1 cellular context compared by ENCODE assay signal in the genomic region with DNA sequence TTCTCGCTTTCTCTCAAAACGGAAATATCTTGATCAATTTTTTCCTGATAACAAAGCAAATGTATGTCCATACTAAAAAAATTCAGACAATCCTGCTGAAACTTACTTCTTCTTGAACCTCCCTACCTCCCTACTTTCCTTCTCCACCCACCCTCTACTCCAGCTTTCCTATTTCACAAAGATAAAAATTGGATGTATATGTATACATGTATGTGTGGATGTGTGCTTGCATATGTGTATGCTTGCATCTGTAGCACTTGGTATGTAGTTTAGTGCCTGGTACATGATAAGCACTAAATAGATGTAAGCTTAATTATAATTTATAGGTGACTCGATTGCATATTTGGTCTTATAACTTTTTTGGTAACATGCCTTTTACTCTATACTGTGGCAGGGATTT.
TF ChIP-seq lines count a peak whose summit lies in the region.

No MANE protein-coding gene starts in this region.

TF ChIP-seq in HepG2, 621 proteins besides CTCF, POLR2A, EP300 and RAD21 (continued from another document):
- TF ChIP-seq, protein P1, sequence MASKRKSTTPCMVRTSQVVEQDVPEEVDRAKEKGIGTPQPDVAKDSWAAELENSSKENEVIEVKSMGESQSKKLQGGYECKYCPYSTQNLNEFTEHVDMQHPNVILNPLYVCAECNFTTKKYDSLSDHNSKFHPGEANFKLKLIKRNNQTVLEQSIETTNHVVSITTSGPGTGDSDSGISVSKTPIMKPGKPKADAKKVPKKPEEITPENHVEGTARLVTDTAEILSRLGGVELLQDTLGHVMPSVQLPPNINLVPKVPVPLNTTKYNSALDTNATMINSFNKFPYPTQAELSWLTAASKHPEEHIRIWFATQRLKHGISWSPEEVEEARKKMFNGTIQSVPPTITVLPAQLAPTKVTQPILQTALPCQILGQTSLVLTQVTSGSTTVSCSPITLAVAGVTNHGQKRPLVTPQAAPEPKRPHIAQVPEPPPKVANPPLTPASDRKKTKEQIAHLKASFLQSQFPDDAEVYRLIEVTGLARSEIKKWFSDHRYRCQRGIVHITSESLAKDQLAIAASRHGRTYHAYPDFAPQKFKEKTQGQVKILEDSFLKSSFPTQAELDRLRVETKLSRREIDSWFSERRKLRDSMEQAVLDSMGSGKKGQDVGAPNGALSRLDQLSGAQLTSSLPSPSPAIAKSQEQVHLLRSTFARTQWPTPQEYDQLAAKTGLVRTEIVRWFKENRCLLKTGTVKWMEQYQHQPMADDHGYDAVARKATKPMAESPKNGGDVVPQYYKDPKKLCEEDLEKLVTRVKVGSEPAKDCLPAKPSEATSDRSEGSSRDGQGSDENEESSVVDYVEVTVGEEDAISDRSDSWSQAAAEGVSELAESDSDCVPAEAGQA (IDR thresholded peaks at IDR 0.05; ENCODE audit: low read depth) = no peak
- TF ChIP-seq, protein P1 (CRISPR knock-in tag; IDR thresholded peaks at IDR 0.05; ENCODE audit: borderline replicate concordance) = no peak
- TF ChIP-seq HDAC6 (IDR thresholded peaks at IDR 0.05; ENCODE audit: low read depth, low read length) (no peak), ZNF136 (CRISPR knock-in tag; IDR thresholded peaks at IDR 0.05; ENCODE audit: low read depth) (no peak), RXRB (CRISPR knock-in tag; IDR thresholded peaks at IDR 0.05; ENCODE audit: borderline replicate concordance) (no peak), KDM3A (CRISPR knock-in tag; IDR thresholded peaks at IDR 0.05; ENCODE audit: low read depth) (no peak), NAIF1 (CRISPR knock-in tag; IDR thresholded peaks at IDR 0.05; ENCODE audit: borderline replicate concordance) (no peak)
- TF ChIP-seq, protein P2, sequence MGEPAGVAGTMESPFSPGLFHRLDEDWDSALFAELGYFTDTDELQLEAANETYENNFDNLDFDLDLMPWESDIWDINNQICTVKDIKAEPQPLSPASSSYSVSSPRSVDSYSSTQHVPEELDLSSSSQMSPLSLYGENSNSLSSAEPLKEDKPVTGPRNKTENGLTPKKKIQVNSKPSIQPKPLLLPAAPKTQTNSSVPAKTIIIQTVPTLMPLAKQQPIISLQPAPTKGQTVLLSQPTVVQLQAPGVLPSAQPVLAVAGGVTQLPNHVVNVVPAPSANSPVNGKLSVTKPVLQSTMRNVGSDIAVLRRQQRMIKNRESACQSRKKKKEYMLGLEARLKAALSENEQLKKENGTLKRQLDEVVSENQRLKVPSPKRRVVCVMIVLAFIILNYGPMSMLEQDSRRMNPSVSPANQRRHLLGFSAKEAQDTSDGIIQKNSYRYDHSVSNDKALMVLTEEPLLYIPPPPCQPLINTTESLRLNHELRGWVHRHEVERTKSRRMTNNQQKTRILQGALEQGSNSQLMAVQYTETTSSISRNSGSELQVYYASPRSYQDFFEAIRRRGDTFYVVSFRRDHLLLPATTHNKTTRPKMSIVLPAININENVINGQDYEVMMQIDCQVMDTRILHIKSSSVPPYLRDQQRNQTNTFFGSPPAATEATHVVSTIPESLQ (CRISPR knock-in tag; conservative IDR thresholded peaks at IDR 0.05) = no peak
- TF ChIP-seq, protein P3, sequence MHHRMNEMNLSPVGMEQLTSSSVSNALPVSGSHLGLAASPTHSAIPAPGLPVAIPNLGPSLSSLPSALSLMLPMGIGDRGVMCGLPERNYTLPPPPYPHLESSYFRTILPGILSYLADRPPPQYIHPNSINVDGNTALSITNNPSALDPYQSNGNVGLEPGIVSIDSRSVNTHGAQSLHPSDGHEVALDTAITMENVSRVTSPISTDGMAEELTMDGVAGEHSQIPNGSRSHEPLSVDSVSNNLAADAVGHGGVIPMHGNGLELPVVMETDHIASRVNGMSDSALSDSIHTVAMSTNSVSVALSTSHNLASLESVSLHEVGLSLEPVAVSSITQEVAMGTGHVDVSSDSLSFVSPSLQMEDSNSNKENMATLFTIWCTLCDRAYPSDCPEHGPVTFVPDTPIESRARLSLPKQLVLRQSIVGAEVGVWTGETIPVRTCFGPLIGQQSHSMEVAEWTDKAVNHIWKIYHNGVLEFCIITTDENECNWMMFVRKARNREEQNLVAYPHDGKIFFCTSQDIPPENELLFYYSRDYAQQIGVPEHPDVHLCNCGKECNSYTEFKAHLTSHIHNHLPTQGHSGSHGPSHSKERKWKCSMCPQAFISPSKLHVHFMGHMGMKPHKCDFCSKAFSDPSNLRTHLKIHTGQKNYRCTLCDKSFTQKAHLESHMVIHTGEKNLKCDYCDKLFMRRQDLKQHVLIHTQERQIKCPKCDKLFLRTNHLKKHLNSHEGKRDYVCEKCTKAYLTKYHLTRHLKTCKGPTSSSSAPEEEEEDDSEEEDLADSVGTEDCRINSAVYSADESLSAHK (CRISPR knock-in tag; IDR thresholded peaks at IDR 0.05; ENCODE audit: borderline replicate concordance) = no peak
